8 cellular contexts compared by ENCODE assay signal in genomic region chr6:132813173-132813856, GRCh38. TPM values are rescaled to one million over a fixed set of nuclear protein-coding genes. Genes with fewer than 3 reads are reported as not detected.
DNase-seq lines count a peak whose midpoint lies in the region; ATAC-seq and TF ChIP-seq lines count a peak whose summit lies in the region.

No MANE protein-coding gene starts in this region.

- ATAC-seq in GM23338 = peak; percentile 24
- ATAC-seq in lower lobe of right lung = peak; percentile 24 to 41

- peaks cover 48% of the 10 kb centered on the region for H3K27me3 Mint-ChIP-seq in GM23338 (ENCODE audit: insufficient read depth, low read depth, poor library complexity)
- peaks cover 10% of the 10 kb centered on the region for H3K27me3 Mint-ChIP-seq in dendritic cell treated with granulocyte-macrophage colony-stimulating factor and Interleukin-4, amounts not matched to agents 40 ng/mL and 50 ng/mL, for 4 days

- TF ChIP-seq CTCF in GM10248 (IDR thresholded peaks at IDR 0.05; ENCODE audit: control extremely low read depth, extremely low read depth, low read depth, missing control alignments) = no peak
- TF ChIP-seq CTCF in GM23338 (conservative IDR thresholded peaks at IDR 0.05; ENCODE audit: low read depth in 2 of 2) = no peak
- TF ChIP-seq CTCF in VCaP (conservative IDR thresholded peaks at IDR 0.05) = no peak
- TF ChIP-seq CTCF in lower lobe of right lung (IDR thresholded peaks at IDR 0.05) = no peak

- H3K27ac ChIP-seq in GM23338 (ENCODE audit: low read depth) = peak overlapping the region; percentile 92
- H3K27ac ChIP-seq in VCaP = peak overlapping the region; percentile 97
- H3K27ac ChIP-seq in lower lobe of right lung = peak overlapping the region; percentile 97

- peaks cover 22% of the 10 kb centered on the region for H4K20me1 ChIP-seq in GM23338 (replicated peaks; ENCODE audit: insufficient read depth)

- H3K4me1 ChIP-seq in GM23338 (ENCODE audit: insufficient read depth) = peaks cover 29% of the 10 kb centered on the region
- H3K4me1 ChIP-seq in lower lobe of right lung = peaks cover 40% of the 10 kb centered on the region

- intact Hi-C loops in dendritic cell treated with granulocyte-macrophage colony-stimulating factor and Interleukin-4, amounts not matched to agents 40 ng/mL and 50 ng/mL, for 4 days (cut with micrococcal nuclease) = loop anchor here (2.0 kb wide), 1 partner anchor 15 kb away; the partner anchor contains the start of gene SLC18B1
- intact Hi-C loops in lower lobe of right lung (cut with DNase I) = no loop called here

- H3K4me2 ChIP-seq in GM23338 = peak overlapping the region; percentile 89

- no peaks in the 10 kb centered on the region for H3K9me2 ChIP-seq in GM23338 (ENCODE audit: insufficient read depth)

- H3K4me3 ChIP-seq in GM23338 (peak overlapping the region; percentile 79), lower lobe of right lung (peak overlapping the region; percentile 84)

- H3F3A ChIP-seq in GM23338 (replicated peaks; ENCODE audit: low read depth) = peaks cover 36% of the 10 kb centered on the region

- POLR2A ChIA-PET in GM10248 (lab: Yijun Ruan, JAX) = interaction anchor here (0.7 to 1.1 kb wide), 2 partner anchors 196 to 300 kb away, joined by 3 read pairs; partner anchors contain the start of gene STX7

- H2AFZ ChIP-seq in GM23338 = peak overlapping the region; percentile 89

- peaks cover 33% of the 10 kb centered on the region for H3K79me2 ChIP-seq in GM23338 (replicated peaks; ENCODE audit: insufficient read depth)

- peaks cover 3% of the 10 kb centered on the region; the same call in 1 of the 3 replicates for H3K9me3 Mint-ChIP-seq in GM23338
- no peaks in the 10 kb centered on the region for H3K9me3 Mint-ChIP-seq in dendritic cell treated with granulocyte-macrophage colony-stimulating factor and Interleukin-4, amounts not matched to agents 40 ng/mL and 50 ng/mL, for 4 days

- H3K36me3 Mint-ChIP-seq in GM23338 (ENCODE audit: low read depth) = peaks cover 45% of the 10 kb centered on the region
- peaks cover 57% of the 10 kb centered on the region for H3K36me3 Mint-ChIP-seq in dendritic cell treated with granulocyte-macrophage colony-stimulating factor and Interleukin-4, amounts not matched to agents 40 ng/mL and 50 ng/mL, for 4 days (ENCODE audit: low read depth)

- CTCF ChIA-PET in GM10248 (lab: Yijun Ruan, JAX) = interaction anchor here (1.2 to 11.6 kb wide), 3 partner anchors 10 to 38 kb away, joined by 3 to 101 read pairs (median 4); partner anchors contain the start of gene SLC18B1

- peak overlapping the region; percentile 99 for H3K4me3 Mint-ChIP-seq in GM23338
- H3K4me3 Mint-ChIP-seq in dendritic cell treated with granulocyte-macrophage colony-stimulating factor and Interleukin-4, amounts not matched to agents 40 ng/mL and 50 ng/mL, for 4 days = peak overlapping the region; percentile 97

- H3K27me3 ChIP-seq in GM23338 (ENCODE audit: insufficient read depth) (no peaks in the 10 kb centered on the region), lower lobe of right lung (ENCODE audit: low read depth) (no peaks in the 10 kb centered on the region)

- DNase-seq in GM10248 (ENCODE audit: extremely low spot score) (peak; percentile 43), GM23338 (ENCODE audit: low spot score) (peak; percentile 60), M059J (ENCODE audit: low read depth) (peak; percentile 69), lower lobe of right lung (peak; percentile 70), GM19238 (ENCODE audit: insufficient read length, low spot score) (no peak)
- peak; percentile 30 for DNase-seq in stimulated activated naive CD4-positive, alpha-beta T cell treated with Interleukin-2 at 50 U/mL for 16 hours (lab: John Stamatoyannopoulos, UW)

- H3K27ac Mint-ChIP-seq in GM23338 = peak overlapping the region; percentile 98
- peak overlapping the region; percentile 99 for H3K27ac Mint-ChIP-seq in dendritic cell treated with granulocyte-macrophage colony-stimulating factor and Interleukin-4, amounts not matched to agents 40 ng/mL and 50 ng/mL, for 4 days

- H3K9me3 ChIP-seq in lower lobe of right lung = no peaks in the 10 kb centered on the region

- H3K36me3 ChIP-seq in GM23338 (ENCODE audit: insufficient read depth) (peaks cover 35% of the 10 kb centered on the region), lower lobe of right lung (peaks cover 25% of the 10 kb centered on the region)

- peaks cover 26% of the 10 kb centered on the region for H3K4me1 Mint-ChIP-seq in GM23338
- peaks cover 39% of the 10 kb centered on the region for H3K4me1 Mint-ChIP-seq in dendritic cell treated with granulocyte-macrophage colony-stimulating factor and Interleukin-4, amounts not matched to agents 40 ng/mL and 50 ng/mL, for 4 days (ENCODE audit: low read depth)

TF ChIP-seq in GM23338, 12 proteins besides CTCF, POLR2A, EP300 and RAD21 (continues in another document):
- TF ChIP-seq NANOG (IDR thresholded peaks at IDR 0.05; ENCODE audit: borderline replicate concordance) = no peak
- no peak for TF ChIP-seq POLR2AphosphoS5 (IDR thresholded peaks at IDR 0.05; ENCODE audit: low read depth)
- no peak for TF ChIP-seq EZH2 (IDR thresholded peaks at IDR 0.05; ENCODE audit: low read depth, unreplicated experiment)
- no peak for TF ChIP-seq JUNB (IDR thresholded peaks at IDR 0.05; ENCODE audit: unreplicated experiment)
- TF ChIP-seq ZNF114 (CRISPR knock-in tag; IDR thresholded peaks at IDR 0.05) = no peak
- TF ChIP-seq ZNF462 (CRISPR knock-in tag; IDR thresholded peaks at IDR 0.05) = no peak
- TF ChIP-seq ZNF331 (CRISPR knock-in tag; IDR thresholded peaks at IDR 0.05; ENCODE audit: low read depth) = no peak

RNA-seq across cellular contexts. Expression of gene RPS12, which starts 1.1 kb away (rescaled TPM):
- total RNA-seq in GM23338 (2014; rRNA removed; shearing (Covaris generic)) = 1,103 and 1,363 TPM in 2 replicates
- polyA plus RNA-seq in GM23338 (2016; fragmentation: Nextera tagmentation; extraction: Ambion mirVana) = 1,209 and 1,220 TPM in 2 replicates
- total RNA-seq in M059J (2014; rRNA removed; shearing (Covaris generic)) = 1,221 and 1,446 TPM in 2 replicates
- 1,034 TPM for total RNA-seq in lower lobe of right lung

RNA-seq across cellular contexts. Expression of gene SLC18B1, which starts 14.9 kb away (rescaled TPM):
- total RNA-seq in GM23338 (2014; rRNA removed; shearing (Covaris generic)) = 37.4 and 38.8 TPM in 2 replicates
- 22.0 and 26.4 TPM in 2 replicates for polyA plus RNA-seq in GM23338 (2016; fragmentation: Nextera tagmentation; extraction: Ambion mirVana)
- 13.8 and 19.4 TPM in 2 replicates for total RNA-seq in M059J (2014; rRNA removed; shearing (Covaris generic))
- 8.1 TPM for total RNA-seq in lower lobe of right lung

RNA-seq across cellular contexts. Expression of gene VNN2, which starts 55.6 kb away (rescaled TPM):
- not detected in 2 replicates for total RNA-seq in GM23338 (2014; rRNA removed; shearing (Covaris generic))
- polyA plus RNA-seq in GM23338 (2016; fragmentation: Nextera tagmentation; extraction: Ambion mirVana) = not detected in 2 replicates
- total RNA-seq in M059J (2014; rRNA removed; shearing (Covaris generic)) = 0.32 and 1.9 TPM in 2 replicates
- total RNA-seq in lower lobe of right lung = 32.6 TPM

Comparison
In these comparisons a context has a peak if more than half of its experiments do, and no peak if none do; other contexts are left out.
1. RNA of gene VNN2, which starts 55.6 kb away (total RNA-seq): 32.6 TPM in lower lobe of right lung (single experiment); 0.32 to 1.9 TPM in M059J and not detected in GM23338; every median in the first group is over 10 times any median in the second.
2. Peak in every context shown above with its lines, with median percentiles within 50 percentile points of each other: H3K27ac ChIP-seq.